Comparison of ENCODE assay signal across 10 cellular contexts in genomic region chr9:114450833-114451706, GRCh38. TPM values are rescaled to one million over a fixed set of nuclear protein-coding genes. Genes with fewer than 3 reads are reported as not detected.
A peak's percentile ranks its signal among the peaks of the same experiment; 100 is the strongest.
DNase-seq lines count a peak whose midpoint lies in the region; ATAC-seq, FAIRE-seq and TF ChIP-seq lines count a peak whose summit lies in the region.
"Had no signal": no experiment of that assay in that cellular context is flagged by ENCODE, and none has a peak within 500 bp of the region (broad histone marks: within the 10 kb centered on the region; RNA-seq: fewer than 3 reads in every experiment).

No MANE protein-coding gene starts in this region.

- ATAC-seq in HG02610 (IDR thresholded peaks at IDR 0.05; ENCODE audit: unreplicated experiment) (peak; percentile 65), T-cell (replicated peaks in 1 of 4) (peak in 2 of 4 experiments; percentile 30 to 79), pancreas (peak; percentile 58 to 84 (median 70)), GM18909 (IDR thresholded peaks at IDR 0.05; ENCODE audit: poor library complexity, unreplicated experiment) (no peak)

- peaks cover 11% of the 10 kb centered on the region for H3K36me3 Mint-ChIP-seq in T-cell

- POLR2A ChIA-PET in T-cell (lab: Charles Lee): interaction anchor here (0.6 to 1.0 kb wide), 2 partner anchors 203 to 722 kb away, joined by 3 read pairs; no protein-coding TSS in a partner anchor

- no peak for FAIRE-seq in pancreas (lab: Jason Lieb, UNC)
- FAIRE-seq: H54, urothelium cell line had no signal

- H3K4me1 ChIP-seq in pancreas (no peaks in the 10 kb centered on the region), SJCRH30 (peaks cover 10% of the 10 kb centered on the region)

- CTCF ChIA-PET in T-cell (lab: Charles Lee): interaction anchor here in 1 of 2 donors (1.0 kb wide), 1 partner anchor 187 kb away, joined by 4 read pairs; no protein-coding TSS in a partner anchor

- intact Hi-C loops in pancreas (cut with DNase I): no loop called here

- no peak overlapping the region for H3K4me3 ChIP-seq in pancreas
- H3K4me3 ChIP-seq in SJCRH30: no peak overlapping the region

- H3K9me3 ChIP-seq in pancreas (peaks cover 0 to 3% (median 0%) of the 10 kb centered on the region in 4 donors), SJCRH30 (replicated peaks) (no peaks in the 10 kb centered on the region)

- peak overlapping the region in 1 of 3 donors; percentile 23 for H3K4me3 Mint-ChIP-seq in T-cell

- peaks cover 3 to 14% (median 4%) of the 10 kb centered on the region in 3 donors for H3K9me3 Mint-ChIP-seq in T-cell

- peaks cover 26 to 29% (median 26%) of the 10 kb centered on the region in 3 donors for H3K4me1 Mint-ChIP-seq in T-cell

- no peak for TF ChIP-seq CTCF in pancreas (IDR thresholded peaks at IDR 0.05)

- peak overlapping the region; percentile 43 to 64 for H3K27ac Mint-ChIP-seq in T-cell

- 52 to 56% methylated on average over 12 of the region's 12 CpGs for WGBS in pancreas, 2 donors

- DNase-seq in activated CD8-positive, alpha-beta memory T cell treated with anti-CD3 and anti-CD28 coated beads, Interleukin-2, amount 50 U/mL, for 48 hours: peak; percentile 42
- no peak for DNase-seq in activated CD8-positive, alpha-beta memory T cell treated with anti-CD3 and anti-CD28 coated beads, Interleukin-2, amount 50 U/mL, for 4 hours
- DNase-seq in T-cell: peak in 11 of 34 experiments; percentile 12 to 42 (median 17)
- peak in 2 of 6 donors; percentile 30 for DNase-seq in pancreas
- DNase-seq in SJCRH30: no peak
- DNase-seq in NCI-H510A treated with DMSO at 0.1 percent for 48 hours (lab: John Stamatoyannopoulos, UW): no peak

- H3K27me3 Mint-ChIP-seq in T-cell: no peaks in the 10 kb centered on the region

- no peaks in the 10 kb centered on the region for H3K27me3 ChIP-seq in pancreas
- no peaks in the 10 kb centered on the region for H3K27me3 ChIP-seq in SJCRH30

- no peaks in the 10 kb centered on the region for H3K36me3 ChIP-seq in pancreas
- H3K36me3 ChIP-seq in SJCRH30: no peaks in the 10 kb centered on the region

- no peak overlapping the region for H3K27ac ChIP-seq in pancreas
- no peak overlapping the region for H3K27ac ChIP-seq in SJCRH30

RNA-seq across cellular contexts. Expression of gene WHRN, which starts 54.2 kb away (rescaled TPM):
- total RNA-seq in T-cell (10 to 100 TPM; 11.4 to 46.0 (median 13.0) TPM), pancreas (10 to 100 TPM in 1 of 6 donors, 1 to 10 TPM in 5; 6.7 to 10.2 (median 7.8) TPM)
- 10 to 100 TPM; 23.7 to 32.2 TPM for polyA plus RNA-seq in pancreas
- total RNA-seq in SJCRH30 (2014; rRNA removed; shearing (Covaris generic)): 2.5 and 3.1 TPM in 2 replicates
